ENCODE assay signal across 23 cellular contexts in the genomic region with DNA sequence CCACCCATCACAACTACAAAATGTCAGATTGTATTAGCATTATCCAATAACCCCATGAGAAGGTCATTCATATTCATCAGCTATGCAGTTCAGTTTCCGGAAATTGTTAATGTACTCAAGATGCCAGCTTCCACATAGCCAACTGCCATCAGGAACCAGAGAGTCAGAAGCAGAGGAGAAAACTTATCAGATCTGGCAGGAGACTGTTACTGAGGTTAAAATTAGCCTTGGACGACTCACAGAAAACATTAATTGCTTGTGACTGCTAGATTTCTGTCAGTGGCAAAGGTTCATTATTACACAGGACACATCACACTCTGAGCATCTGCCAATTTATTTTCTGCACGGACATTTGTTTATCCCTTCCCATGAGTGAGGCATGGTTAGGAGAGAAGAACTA.
"Had no signal": no experiment of that assay in that cellular context is flagged by ENCODE, and none has a peak within 500 bp of the region (broad histone marks: within the 10 kb centered on the region; RNA-seq: fewer than 3 reads in every experiment).

No MANE protein-coding gene starts in this region.

- H3K4me3 ChIP-seq: cardiac muscle cell, MG63, Peyer's patch, SJSA1 had no signal

- DNase-seq: activated CD4-positive, alpha-beta memory T cell treated with anti-CD3 and anti-CD28 coated beads for 36 hours; activated CD4-positive, alpha-beta T cell treated with anti-CD3 and anti-CD28 coated beads, Interleukin-2, amount 10 ng/mL, durations not matched to agents 7 days and 5 days; activated CD4-positive, CD25-positive, alpha-beta regulatory T cell treated with anti-CD3 and anti-CD28 coated beads, Interleukin-2, amount 50 U/mL, for 72 hours; activated CD8-positive, alpha-beta memory T cell treated with anti-CD3 and anti-CD28 coated beads for 24 hours; activated gamma-delta T cell; activated naive CD4-positive, alpha-beta T cell treated with anti-CD3 and anti-CD28 coated beads for 36 hours; activated T-cell treated with anti-CD3 and anti-CD28 coated beads, Interleukin-2, amount 50 U/mL, for 4 hours; brain microvascular endothelial cell; MG63; NCI-H1105; NCI-H1436; NCI-H1694 treated with DMSO at 0.1 percent for 48 hours; NCI-H2029 treated with DMSO at 0.1 percent for 48 hours; NCI-H345; NCI-H510A; NCI-H69; Peyer's patch; SHP77; T-helper 1 cell had no signal

- H3K36me3 ChIP-seq: brain microvascular endothelial cell, cardiac muscle cell, MG63, Peyer's patch, SJSA1 had no signal

- ATAC-seq: activated T-cell treated with anti-CD3 and anti-CD28 coated beads, Interleukin-2, amount 50 U/mL, for 4 hours; WTC11 had no signal

- H3K4me2 ChIP-seq: KMS-11 had no signal

- H3K27ac ChIP-seq: brain microvascular endothelial cell, cardiac muscle cell, KMS-11, Peyer's patch, SJSA1 had no signal

- H3K27me3 ChIP-seq: brain microvascular endothelial cell, cardiac muscle cell, MG63, Peyer's patch, SJSA1 had no signal

- H3K4me1 ChIP-seq: Peyer's patch, SJSA1 had no signal
